Comparison of ENCODE assay signal across 9 cellular contexts in genomic region chr2:112941753-112942653, GRCh38. TPM values are rescaled to one million over a fixed set of nuclear protein-coding genes. Genes with fewer than 3 reads are reported as not detected.
DNase-seq lines count a peak whose midpoint lies in the region; ATAC-seq lines count a peak whose summit lies in the region.
"Had no signal": no experiment of that assay in that cellular context is flagged by ENCODE, and none has a peak within 500 bp of the region (broad histone marks: within the 10 kb centered on the region; RNA-seq: fewer than 3 reads in every experiment).

No MANE protein-coding gene starts in this region.

- ATAC-seq in GM18519 (IDR thresholded peaks at IDR 0.05; ENCODE audit: low FRiP score, unreplicated experiment) = peak; percentile 78
- peak; percentile 91 for ATAC-seq in HG03095 (IDR thresholded peaks at IDR 0.05; ENCODE audit: unreplicated experiment)
- ATAC-seq in memory B cell (ENCODE audit: low read depth) = peak; percentile 78

- peaks cover 3% of the 10 kb centered on the region for H3K4me1 Mint-ChIP-seq in memory B cell
- H3K4me1 Mint-ChIP-seq: IgD-negative memory B cell had no signal

- no peak overlapping the region for H3K4me3 Mint-ChIP-seq in memory B cell
- H3K4me3 Mint-ChIP-seq: IgD-negative memory B cell had no signal

- H3K9me3 Mint-ChIP-seq in memory B cell = peaks cover 2% of the 10 kb centered on the region

- H3K36me3 Mint-ChIP-seq in memory B cell = no peaks in the 10 kb centered on the region
- H3K36me3 Mint-ChIP-seq: IgD-negative memory B cell had no signal

- DNase-seq in Ammon's horn (ENCODE audit: low spot score) (peak; percentile 85), NCI-H226 (peak; percentile 61), dermis microvascular lymphatic vessel endothelial cell (ENCODE audit: low read depth in 2 of 2) (peak; percentile 41 to 78), memory B cell (ENCODE audit: low spot score in 2 of 2) (peak; percentile 34 to 36)
- DNase-seq in activated CD4-positive, alpha-beta T cell treated with anti-CD3 and anti-CD28 coated beads for 4 hours = peak; percentile 31 to 34
- DNase-seq in stimulated activated CD8-positive, alpha-beta memory T cell treated with anti-CD3 and anti-CD28 coated beads, Interleukin-2, amount 100 ng/mL, for 48 hours (ENCODE audit: low read depth in 2 of 2) = peak; percentile 60 to 69

- peaks cover 8% of the 10 kb centered on the region for H3K27me3 Mint-ChIP-seq in memory B cell

- H3K27ac Mint-ChIP-seq in memory B cell = no peak overlapping the region
- H3K27ac Mint-ChIP-seq: IgD-negative memory B cell had no signal

RNA-seq across cellular contexts. Expression of gene IL37, which starts 31.0 kb away (rescaled TPM):
- not detected in 2 replicates for total RNA-seq in dermis microvascular lymphatic vessel endothelial cell

RNA-seq across cellular contexts. Expression of gene IL36G, which starts 35.8 kb away (rescaled TPM):
- total RNA-seq in dermis microvascular lymphatic vessel endothelial cell = not detected in 2 replicates

Comparison
In these comparisons a context has a peak if more than half of its experiments do, and no peak if none do; other contexts are left out.
1. Peak in every context shown above with its lines: DNase-seq and ATAC-seq.
2. DNase-seq: peak in every context shown above with its lines; median percentile 85 in Ammon's horn; 64 in stimulated activated CD8-positive, alpha-beta memory T cell treated with anti-CD3 and anti-CD28 coated beads, Interleukin-2, amount 100 ng/mL, for 48 hours; 61 in NCI-H226; 60 in dermis microvascular lymphatic vessel endothelial cell; 35 in memory B cell; 32 in activated CD4-positive, alpha-beta T cell treated with anti-CD3 and anti-CD28 coated beads for 4 hours.